Comparison of ENCODE assay signal across 8 cellular contexts in the genomic region with DNA sequence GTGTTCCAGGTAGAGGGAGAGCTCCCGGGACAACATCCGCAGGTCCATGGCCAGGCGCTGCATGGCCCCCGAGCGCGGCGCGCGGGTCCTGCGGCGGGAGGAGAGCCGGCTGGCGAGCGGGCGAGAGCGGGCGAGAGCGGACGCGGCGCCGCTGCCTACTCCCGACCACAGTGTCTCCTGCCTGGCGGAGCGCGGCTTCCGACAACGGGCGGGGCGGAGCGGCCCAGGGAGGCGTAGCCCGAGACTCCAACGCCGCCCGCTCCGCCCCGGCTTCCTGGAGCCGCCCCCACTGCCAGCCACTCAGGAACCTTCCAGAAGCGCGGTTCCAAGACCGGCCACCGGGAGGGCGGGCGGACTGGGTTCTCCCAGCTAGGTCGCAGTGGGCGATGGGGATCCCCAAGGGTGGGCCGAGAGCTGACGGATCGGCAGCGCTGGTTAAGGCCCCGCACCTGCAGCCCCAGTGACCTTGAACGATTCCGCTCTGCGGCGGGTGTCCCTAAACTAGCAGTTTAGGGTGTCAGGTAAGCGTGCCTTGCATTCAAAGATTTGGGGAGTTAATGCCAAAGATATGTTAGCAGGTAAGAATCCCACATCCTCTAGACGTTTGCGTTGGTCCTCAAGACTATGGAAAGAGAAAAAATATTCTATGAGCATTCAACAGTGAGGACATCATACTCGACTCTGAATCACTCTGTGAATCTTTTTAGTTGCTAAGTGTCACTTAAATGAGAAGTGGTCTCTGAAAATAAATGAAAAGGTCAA. TPM values are rescaled to one million over a fixed set of nuclear protein-coding genes. Genes with fewer than 3 reads are reported as not detected.
A peak's percentile ranks its signal among the peaks of the same experiment; 100 is the strongest.
DNase-seq lines count a peak whose midpoint lies in the region; TF ChIP-seq lines count a peak whose summit lies in the region.

A gene with protein sequence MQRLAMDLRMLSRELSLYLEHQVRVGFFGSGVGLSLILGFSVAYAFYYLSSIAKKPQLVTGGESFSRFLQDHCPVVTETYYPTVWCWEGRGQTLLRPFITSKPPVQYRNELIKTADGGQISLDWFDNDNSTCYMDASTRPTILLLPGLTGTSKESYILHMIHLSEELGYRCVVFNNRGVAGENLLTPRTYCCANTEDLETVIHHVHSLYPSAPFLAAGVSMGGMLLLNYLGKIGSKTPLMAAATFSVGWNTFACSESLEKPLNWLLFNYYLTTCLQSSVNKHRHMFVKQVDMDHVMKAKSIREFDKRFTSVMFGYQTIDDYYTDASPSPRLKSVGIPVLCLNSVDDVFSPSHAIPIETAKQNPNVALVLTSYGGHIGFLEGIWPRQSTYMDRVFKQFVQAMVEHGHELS (minus strand): TSS at position 172 of the 762 bp plus-strand sequence. CDS start 109 bp downstream, at position 63.

- H3K4me1 Mint-ChIP-seq in neural crest cell: peaks cover 30% of the 10 kb centered on the region

- H3K27me3 Mint-ChIP-seq in neural crest cell (ENCODE audit: low read depth): no peaks in the 10 kb centered on the region

- H3K4me3 Mint-ChIP-seq in neural crest cell: peak within 1 kb of the TSS; percentile 94

- H3K9me3 Mint-ChIP-seq in neural crest cell: peaks cover 8% of the 10 kb centered on the region

- peak within 1 kb of the TSS; percentile 70 for H3K4me3 ChIP-seq in LNCaP clone FGC (ENCODE audit: low read depth, low read length)
- peak within 1 kb of the TSS; percentile 92 for H3K4me3 ChIP-seq in stomach smooth muscle (ENCODE audit: low read length in 2 of 2)

- H3K36me3 ChIP-seq in stomach smooth muscle (ENCODE audit: control insufficient read depth in 2 of 2, insufficient read depth in 2 of 2, low read length in 2 of 2): no peaks in the 10 kb centered on the region

- peak within 1 kb of the TSS; percentile 67 for H3K27ac ChIP-seq in stomach smooth muscle (ENCODE audit: low read length)

- TF ChIP-seq CTCF in LNCaP clone FGC (IDR thresholded peaks at IDR 0.05; ENCODE audit: control insufficient read depth, extremely low read depth, insufficient read depth) (no peak), neural crest cell (conservative IDR thresholded peaks at IDR 0.05) (peak; percentile 59)

- no peaks in the 10 kb centered on the region for H3K9me3 ChIP-seq in stomach smooth muscle (ENCODE audit: control insufficient read depth in 2 of 2, low read length in 2 of 2)

- peaks cover 13% of the 10 kb centered on the region for H3K36me3 Mint-ChIP-seq in neural crest cell (ENCODE audit: low read depth)

- peak within 1 kb of the TSS; percentile 75 for H3K27ac Mint-ChIP-seq in neural crest cell (ENCODE audit: unreplicated experiment)

- H3K4me1 ChIP-seq in stomach smooth muscle (ENCODE audit: control insufficient read depth, insufficient read depth, low read length): peaks cover 6% of the 10 kb centered on the region

- H3K27me3 ChIP-seq in stomach smooth muscle (ENCODE audit: control insufficient read depth in 1 of 2, insufficient read depth in 2 of 2, low read length in 2 of 2): no peaks in the 10 kb centered on the region

- peak within 1 kb of the TSS; percentile 65 to 81 for H3K9ac ChIP-seq in stomach smooth muscle (ENCODE audit: low read length in 2 of 2)

- TF ChIP-seq POLR2A in Raji (IDR thresholded peaks at IDR 0.05; ENCODE audit: insufficient read depth, low read depth, low read length): peak; percentile 93

- DNase-seq in ELR (ENCODE audit: low read depth): peak; percentile 93
- DNase-seq in GOT3 (lab: John Stamatoyannopoulos, UW): peak; percentile 48
- peak; percentile 70 for DNase-seq in LNCaP clone FGC (ENCODE audit: low read depth)
- peak; percentile 88 for DNase-seq in activated effector memory CD4-positive, alpha-beta T cell treated with Interleukin-2 at 50 U/mL for 16 hours
- peak; percentile 75 for DNase-seq in fibroblast of the conjunctiva (ENCODE audit: low read depth)
- DNase-seq in neural crest cell (ENCODE audit: low read depth, low spot score): peak; percentile 75

RNA-seq across cellular contexts. Expression of the gene that starts here (rescaled TPM):
- 21.1 and 24.7 TPM in 2 replicates for total RNA-seq in neural crest cell

Comparison
In these comparisons a context has a peak if more than half of its experiments do, and no peak if none do; other contexts are left out.
1. Peak in every context shown above with its lines: DNase-seq, H3K4me3 ChIP-seq and H3K27ac ChIP-seq.